ENCODE assay signal across 1 cellular context in the genomic region with DNA sequence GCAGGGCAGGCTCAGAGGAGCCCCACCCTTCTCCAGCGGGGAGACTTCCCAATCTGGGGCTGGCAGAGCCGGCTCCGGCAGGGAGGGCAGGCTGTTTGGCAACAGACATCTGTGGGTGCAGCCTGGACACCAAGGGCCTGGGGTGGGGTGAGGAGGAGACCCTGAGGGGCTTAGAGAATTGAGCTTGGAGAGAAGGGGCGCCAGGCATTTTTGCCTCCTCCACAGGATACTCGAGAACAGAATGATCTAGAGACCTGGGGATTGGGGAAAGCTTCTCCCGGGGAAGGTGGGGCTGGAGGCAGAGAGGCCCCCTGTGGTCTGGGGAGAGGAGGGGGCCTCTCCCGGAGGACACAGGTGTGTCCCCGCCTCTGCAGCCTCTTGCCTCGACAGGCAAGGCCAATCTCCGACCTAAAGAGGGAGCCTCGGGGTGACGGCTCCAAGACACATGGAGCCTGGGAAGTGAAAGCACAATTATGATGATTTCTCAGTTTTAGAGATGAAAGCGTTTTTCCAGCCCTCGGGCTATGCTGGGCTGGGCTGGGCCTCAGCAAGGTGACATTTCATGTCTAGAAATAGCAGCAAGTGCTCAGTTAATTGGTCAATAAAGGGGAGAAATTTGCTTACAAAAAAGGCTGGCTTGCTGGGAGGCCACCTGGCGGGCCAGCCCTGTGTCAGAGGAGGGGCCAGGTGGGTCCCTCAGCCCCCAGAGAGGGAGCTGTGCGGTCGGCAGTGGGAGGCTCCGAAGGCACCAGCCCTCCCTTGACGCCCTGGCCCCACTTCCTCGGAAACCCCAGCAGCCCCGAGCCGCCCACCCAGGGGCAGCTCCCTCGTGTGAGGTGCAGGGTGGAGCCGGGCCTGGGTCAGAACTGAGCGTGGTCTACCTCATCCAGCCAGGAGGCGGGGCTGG.
TF ChIP-seq lines count a peak whose summit lies in the region.

No MANE protein-coding gene starts in this region.

TF ChIP-seq in HEK293, 187 proteins besides CTCF, POLR2A, EP300 and RAD21 (continued from another document):
- TF ChIP-seq GLIS1 (tag by site-specific recombination; IDR thresholded peaks at IDR 0.05), result peak; percentile 61; the same call in 1 of the 2 replicates
- TF ChIP-seq ZNF223 (tag by site-specific recombination; IDR thresholded peaks at IDR 0.05), result 0 out of 2 replicates have a peak, but pooled peaks have one; percentile 11
- TF ChIP-seq ZFHX2 (tag by site-specific recombination; conservative IDR thresholded peaks at IDR 0.05), result peak; percentile 32; the same call in 1 of the 2 replicates
- TF ChIP-seq, protein P1, sequence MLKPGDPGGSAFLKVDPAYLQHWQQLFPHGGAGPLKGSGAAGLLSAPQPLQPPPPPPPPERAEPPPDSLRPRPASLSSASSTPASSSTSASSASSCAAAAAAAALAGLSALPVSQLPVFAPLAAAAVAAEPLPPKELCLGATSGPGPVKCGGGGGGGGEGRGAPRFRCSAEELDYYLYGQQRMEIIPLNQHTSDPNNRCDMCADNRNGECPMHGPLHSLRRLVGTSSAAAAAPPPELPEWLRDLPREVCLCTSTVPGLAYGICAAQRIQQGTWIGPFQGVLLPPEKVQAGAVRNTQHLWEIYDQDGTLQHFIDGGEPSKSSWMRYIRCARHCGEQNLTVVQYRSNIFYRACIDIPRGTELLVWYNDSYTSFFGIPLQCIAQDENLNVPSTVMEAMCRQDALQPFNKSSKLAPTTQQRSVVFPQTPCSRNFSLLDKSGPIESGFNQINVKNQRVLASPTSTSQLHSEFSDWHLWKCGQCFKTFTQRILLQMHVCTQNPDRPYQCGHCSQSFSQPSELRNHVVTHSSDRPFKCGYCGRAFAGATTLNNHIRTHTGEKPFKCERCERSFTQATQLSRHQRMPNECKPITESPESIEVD (tag by site-specific recombination; IDR thresholded peaks at IDR 0.05), result peak; percentile 59; the same call in 1 of the 2 replicates
- no peak for TF ChIP-seq ZNF133 (tag by site-specific recombination; IDR thresholded peaks at IDR 0.05)
- peak; percentile 10; the same call in 1 of the 2 replicates for TF ChIP-seq KLF1 (tag by site-specific recombination; IDR thresholded peaks at IDR 0.05)
- TF ChIP-seq ZBTB8A (tag by site-specific recombination; IDR thresholded peaks at IDR 0.05), result peak; percentile 31; the same call in 1 of the 2 replicates
TF ChIP-seq in HEK293: peak in this region for 10.
